ENCODE assay signal across 20 cellular contexts in genomic region chr10:1574719-1575118, GRCh38.
"Had no signal": no experiment of that assay in that cellular context is flagged by ENCODE, and none has a peak within 500 bp of the region (broad histone marks: within the 10 kb centered on the region; RNA-seq: fewer than 3 reads in every experiment).

No MANE protein-coding gene starts in this region.

- H3K27ac Mint-ChIP-seq: endodermal cell; naive thymus-derived CD8-positive, alpha-beta T cell; progenitor cell of endocrine pancreas; stimulated activated naive CD8-positive, alpha-beta T cell treated with anti-CD3 and anti-CD28 coated beads, Interleukin-15, Interleukin-2, amounts not matched to agents 100 ng/mL and 50 ng/mL, for 24 hours had no signal

- H3K36me3 Mint-ChIP-seq: naive thymus-derived CD8-positive, alpha-beta T cell had no signal

- H3K4me2 ChIP-seq: smooth muscle cell had no signal

- H3K4me3 Mint-ChIP-seq: endodermal cell; naive thymus-derived CD8-positive, alpha-beta T cell; stimulated activated naive CD8-positive, alpha-beta T cell treated with anti-CD3 and anti-CD28 coated beads, Interleukin-15, Interleukin-2, amounts not matched to agents 100 ng/mL and 50 ng/mL, for 24 hours had no signal

- H3K9me3 Mint-ChIP-seq: endodermal cell; naive thymus-derived CD8-positive, alpha-beta T cell; stimulated activated naive CD8-positive, alpha-beta T cell treated with anti-CD3 and anti-CD28 coated beads, Interleukin-15, Interleukin-2, amounts not matched to agents 100 ng/mL and 50 ng/mL, for 24 hours had no signal

- H3K4me3 ChIP-seq: coronary artery, mucosa of descending colon, pancreas, smooth muscle cell, tibial artery, upper lobe of left lung, uterus had no signal

- ATAC-seq: foreskin keratinocyte; mucosa of descending colon; naive thymus-derived CD8-positive, alpha-beta T cell; pancreas; right cardiac atrium had no signal

- H3K27me3 ChIP-seq: foreskin keratinocyte, pancreas, upper lobe of left lung, uterus had no signal

- H3K4me1 ChIP-seq: foreskin keratinocyte, pancreas, tibial artery, upper lobe of left lung, uterus had no signal

- H3K4me1 Mint-ChIP-seq: endodermal cell had no signal

- H3K9me3 ChIP-seq: mucosa of descending colon, pancreas, tibial artery, upper lobe of left lung, uterus had no signal

- H3K36me3 ChIP-seq: pancreas, tibial artery, upper lobe of left lung, uterus had no signal

- DNase-seq: effector CD4-positive, alpha-beta T cell; endodermal cell; erythroblast; foreskin keratinocyte; hippocampal formation; kidney glomerular epithelial cell; mesendoderm; mucosa of descending colon; naive thymus-derived CD8-positive, alpha-beta T cell; occipital lobe; right cardiac atrium; stimulated activated CD4-positive, alpha-beta T cell treated with anti-CD3 and anti-CD28 coated beads, Interleukin-2, amount 100 ng/mL, for 48 hours; upper lobe of left lung; uterus had no signal

- H3K27ac ChIP-seq: coronary artery, foreskin keratinocyte, pancreas, tibial artery, upper lobe of left lung, uterus had no signal
